8 cellular contexts compared by ENCODE assay signal in the genomic region with DNA sequence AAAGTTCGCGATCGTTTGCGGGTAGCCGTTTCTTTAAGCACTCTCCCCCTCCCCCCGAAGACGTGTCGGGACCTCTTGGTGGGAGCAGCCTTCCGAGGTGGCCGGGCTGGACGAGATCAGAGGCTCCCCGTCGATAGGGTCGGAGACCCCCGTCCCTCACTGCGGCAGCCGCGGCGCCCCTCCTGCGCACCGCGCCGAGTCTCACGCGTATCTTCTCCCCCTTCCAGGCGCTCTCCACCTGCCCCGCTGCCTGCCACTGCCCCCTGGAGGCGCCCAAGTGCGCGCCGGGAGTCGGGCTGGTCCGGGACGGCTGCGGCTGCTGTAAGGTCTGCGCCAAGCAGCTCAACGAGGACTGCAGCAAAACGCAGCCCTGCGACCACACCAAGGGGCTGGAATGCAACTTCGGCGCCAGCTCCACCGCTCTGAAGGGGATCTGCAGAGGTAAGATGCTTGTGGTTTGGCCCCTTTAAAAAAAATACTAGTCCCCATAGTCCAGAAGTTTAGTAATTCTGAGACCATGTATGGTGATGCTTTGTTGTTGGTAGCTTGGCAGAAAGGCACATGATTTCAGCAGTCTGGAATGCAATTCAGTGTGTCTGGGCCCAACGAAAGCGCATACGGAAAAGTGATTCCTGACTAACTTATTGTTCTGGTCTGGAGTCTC.
A peak's percentile ranks its signal among the peaks of the same experiment; 100 is the strongest.
DNase-seq lines count a peak whose midpoint lies in the region; ATAC-seq and TF ChIP-seq lines count a peak whose summit lies in the region.

No MANE protein-coding gene starts in this region.

- TF ChIP-seq CTCF in astrocyte of the cerebellum (IDR thresholded peaks at IDR 0.05; ENCODE audit: low read depth, low read length, missing control alignments): peak; percentile 47

- H3K4me3 ChIP-seq in astrocyte of the cerebellum (ENCODE audit: low read depth, low read length) (peak overlapping the region; percentile 88), skeletal muscle cell (ENCODE audit: low read depth, low read length) (peak overlapping the region; percentile 71)

- in situ Hi-C loops in astrocyte of the cerebellum (cut with HindIII; ENCODE audit: low sequenced_read_pairs): no loop called here

- DNase-seq in EH (ENCODE audit: low read depth) (peak; percentile 64), HCEC 1CT (peak; percentile 62), NOMO-1 treated with DMSO at 0.1 percent for 48 hours (lab: John Stamatoyannopoulos, UW; ENCODE audit: unreplicated experiment) (peak; percentile 43), astrocyte of the cerebellum (ENCODE audit: low read depth) (peak; percentile 53), hypothalamus (lab: John Stamatoyannopoulos, UW) (peak in 27 of 51 donors; percentile 6 to 55 (median 33)), skeletal muscle cell (ENCODE audit: low read depth) (peak; percentile 65), hippocampal formation (lab: John Stamatoyannopoulos, UW) (no peak)

- no peak for ATAC-seq in HG03469 (IDR thresholded peaks at IDR 0.05; ENCODE audit: unreplicated experiment)

Comparison
In these comparisons a context has a peak if more than half of its experiments do, and no peak if none do; other contexts are left out.
1. DNase-seq: peak in EH (single experiment), HCEC 1CT (single experiment), NOMO-1 treated with DMSO at 0.1 percent for 48 hours (single experiment), astrocyte of the cerebellum (single experiment), hypothalamus (27 of 51) and skeletal muscle cell (single experiment); none in hippocampal formation (0 of 2).